In genomic region chr22:41948928-41949296, GRCh38 we compare ENCODE assay signal across 9 cellular contexts. TPM values are rescaled to one million over a fixed set of nuclear protein-coding genes. Genes with fewer than 3 reads are reported as not detected.
"Had no signal": no experiment of that assay in that cellular context is flagged by ENCODE, and none has a peak within 500 bp of the region (broad histone marks: within the 10 kb centered on the region; RNA-seq: fewer than 3 reads in every experiment).

No MANE protein-coding gene starts in this region.

RNA-seq across cellular contexts. Expression of gene CENPM, which starts 2.0 kb away (rescaled TPM):
- total RNA-seq: sciatic nerve had no signal

RNA-seq across cellular contexts. Expression of gene TNFRSF13C, which starts 22.3 kb away (rescaled TPM):
- total RNA-seq: lung microvascular endothelial cell had no signal

RNA-seq across cellular contexts. Expression of gene SHISA8, which starts 34.0 kb away (rescaled TPM):
- total RNA-seq: activated naive CD8-positive, alpha-beta T cell treated with anti-CD3 and anti-CD28 coated beads, Interleukin-2, amount 10 ng/mL, durations not matched to agents 7 days and 5 days; breast epithelium; lung microvascular endothelial cell; pancreas; prostate gland; suprapubic skin; T-helper 2 cell treated with Interferon-gamma antibody and Interleukin-4, amounts not matched to agents 100 ng/mL and 5 ng/mL, for 36 hours; ureter had no signal
